In the genomic region with DNA sequence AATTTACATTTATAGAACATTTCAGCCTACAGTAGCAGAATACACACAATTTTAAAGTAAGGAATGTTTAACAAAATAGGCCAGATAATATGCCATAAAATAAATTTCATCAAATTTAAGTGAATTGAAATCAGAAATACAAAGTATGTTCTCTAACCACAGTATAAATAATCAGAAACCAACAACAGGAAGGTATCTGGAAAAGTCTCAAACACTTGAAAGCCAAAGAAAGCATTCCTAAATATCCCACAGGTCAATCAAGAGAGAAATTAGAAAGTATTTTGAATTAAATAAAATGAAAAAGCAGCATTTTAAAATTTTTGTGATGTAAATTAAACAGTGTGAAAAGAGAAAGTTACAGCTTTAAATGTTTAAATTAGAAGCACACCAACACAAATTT, we compare ENCODE assay signal across 23 cellular contexts.
A peak's percentile ranks its signal among the peaks of the same experiment; 100 is the strongest.
DNase-seq lines count a peak whose midpoint lies in the region; ATAC-seq, FAIRE-seq and TF ChIP-seq lines count a peak whose summit lies in the region.
"Had no signal": no experiment of that assay in that cellular context is flagged by ENCODE, and none has a peak within 500 bp of the region (broad histone marks: within the 10 kb centered on the region; RNA-seq: fewer than 3 reads in every experiment).

No MANE protein-coding gene starts in this region.

- peaks cover 16% of the 10 kb centered on the region; the same call in 1 of the 2 replicates for H3K36me3 ChIP-seq in GM23338 (ENCODE audit: insufficient read depth)
- H3K36me3 ChIP-seq in astrocyte (ENCODE audit: insufficient read depth, low read length), result no peaks in the 10 kb centered on the region
- H3K36me3 ChIP-seq: BLaER1 treated with 17β-estradiol and CSF1 and Interleukin-3, amounts not matched to agents 10 nM and 100 nM had no signal

- H3K9ac ChIP-seq in astrocyte (ENCODE audit: low read length), result no peak overlapping the region
- H3K9ac ChIP-seq: BLaER1 treated with 17β-estradiol and CSF1 and Interleukin-3, amounts not matched to agents 10 nM and 100 nM had no signal

- FAIRE-seq in astrocyte (lab: Jason Lieb, UNC), result no peak
- FAIRE-seq: A549, D721Med, G401.6, GM12891, GM19239 had no signal

- no peak for TF ChIP-seq CTCF in GM23338 (conservative IDR thresholded peaks at IDR 0.05; ENCODE audit: low read depth in 2 of 2)
- no peak for TF ChIP-seq CTCF in astrocyte (IDR thresholded peaks at IDR 0.05; ENCODE audit: insufficient read depth, low read depth, low read length)
- no peak for TF ChIP-seq CTCF in choroid plexus epithelial cell (conservative IDR thresholded peaks at IDR 0.05; ENCODE audit: low read depth, low read length)

- intact Hi-C loops in cardiac septum (cut with DNase I), result no loop called here

- H3K4me3 Mint-ChIP-seq in GM23338, result no peak overlapping the region
- no peak overlapping the region for H3K4me3 Mint-ChIP-seq in astrocyte (ENCODE audit: unreplicated experiment)
- H3K4me3 Mint-ChIP-seq: B cell; CD4-positive, alpha-beta T cell; CD8-positive, alpha-beta T cell had no signal

- H3K27ac Mint-ChIP-seq in GM23338, result peak overlapping the region; percentile 36; the same call in 1 of the 2 replicates
- no peak overlapping the region for H3K27ac Mint-ChIP-seq in astrocyte (ENCODE audit: unreplicated experiment)
- H3K27ac Mint-ChIP-seq: B cell; CD4-positive, alpha-beta T cell; CD8-positive, alpha-beta T cell had no signal

- H3K4me1 Mint-ChIP-seq in GM23338 (peaks cover 11% of the 10 kb centered on the region; the same call in 2 of the 3 replicates), astrocyte (ENCODE audit: low read depth, unreplicated experiment) (peaks cover 5% of the 10 kb centered on the region)
- H3K4me1 Mint-ChIP-seq: B cell had no signal

- DNase-seq in GM23338 (ENCODE audit: low spot score) (no peak), astrocyte (ENCODE audit: low read depth) (peak; percentile 53), astrocyte of the hippocampus (ENCODE audit: low read depth, low spot score) (peak; percentile 65), choroid plexus epithelial cell (ENCODE audit: low read depth) (peak; percentile 15), anterior cingulate cortex (lab: John Stamatoyannopoulos, UW) (no peak), pons (ENCODE audit: low spot score) (no peak), cardiac septum (ENCODE audit: low spot score) (no peak)
- DNase-seq: AML-193; Caco-2; Calu3; CD4-positive, alpha-beta T cell; CD8-positive, alpha-beta T cell; DMS79 treated with DMSO at 0.1 percent for 48 hours; GF-D8 had no signal

- peaks cover 8% of the 10 kb centered on the region for H3K27me3 Mint-ChIP-seq in GM23338 (ENCODE audit: insufficient read depth, low read depth, poor library complexity)
- no peaks in the 10 kb centered on the region for H3K27me3 Mint-ChIP-seq in astrocyte (ENCODE audit: low read depth, unreplicated experiment)
- H3K27me3 Mint-ChIP-seq: B cell; CD4-positive, alpha-beta T cell had no signal

- peaks cover 5% of the 10 kb centered on the region for H3K9me2 ChIP-seq in GM23338 (ENCODE audit: insufficient read depth)

- H3F3A ChIP-seq in GM23338 (replicated peaks; ENCODE audit: low read depth), result no peaks in the 10 kb centered on the region

- H3K4me2 ChIP-seq in GM23338, result 0 out of 2 replicates have a peak overlapping the region, but pooled peaks have one; percentile 4
- H3K4me2 ChIP-seq in astrocyte (ENCODE audit: low read length), result no peak overlapping the region
- H3K4me2 ChIP-seq: A549; BLaER1 treated with 17β-estradiol and CSF1 and Interleukin-3, amounts not matched to agents 10 nM and 100 nM had no signal

- H3K27ac ChIP-seq in GM23338 (ENCODE audit: low read depth) (peak overlapping the region; percentile 51; the same call in 1 of the 2 replicates), astrocyte (ENCODE audit: low read depth, low read length) (no peak overlapping the region)
- H3K27ac ChIP-seq: A549; BLaER1 treated with 17β-estradiol and CSF1 and Interleukin-3, amounts not matched to agents 10 nM and 100 nM; C4-2B had no signal

- H3K9me3 Mint-ChIP-seq in GM23338, result peaks cover 56% of the 10 kb centered on the region
- H3K9me3 Mint-ChIP-seq in astrocyte (ENCODE audit: unreplicated experiment), result peaks cover 6% of the 10 kb centered on the region

- H3K4me3 ChIP-seq in GM23338 (no peak overlapping the region), astrocyte (ENCODE audit: insufficient read depth, low read depth, low read length) (no peak overlapping the region), choroid plexus epithelial cell (ENCODE audit: low read depth, low read length) (no peak overlapping the region)
- H3K4me3 ChIP-seq: A549; BLaER1 treated with 17β-estradiol and CSF1 and Interleukin-3, amounts not matched to agents 10 nM and 100 nM had no signal

- no peak overlapping the region for H2AFZ ChIP-seq in GM23338
- H2AFZ ChIP-seq in astrocyte (ENCODE audit: low read depth, low read length), result no peak overlapping the region

- no peaks in the 10 kb centered on the region for H3K79me2 ChIP-seq in GM23338 (replicated peaks; ENCODE audit: insufficient read depth)
- H3K79me2 ChIP-seq in astrocyte (ENCODE audit: insufficient read depth, low read length), result no peaks in the 10 kb centered on the region

- H3K27me3 ChIP-seq in GM23338 (ENCODE audit: insufficient read depth) (no peaks in the 10 kb centered on the region), astrocyte (ENCODE audit: insufficient read depth, low read length) (no peaks in the 10 kb centered on the region)
- H3K27me3 ChIP-seq: BLaER1 treated with 17β-estradiol and CSF1 and Interleukin-3, amounts not matched to agents 10 nM and 100 nM had no signal

- H3K4me1 ChIP-seq in GM23338 (ENCODE audit: insufficient read depth) (peaks cover 18% of the 10 kb centered on the region), astrocyte (ENCODE audit: insufficient read depth, low read length) (peaks cover 6% of the 10 kb centered on the region)
- H3K4me1 ChIP-seq: A549; BLaER1 treated with 17β-estradiol and CSF1 and Interleukin-3, amounts not matched to agents 10 nM and 100 nM had no signal

- H3K36me3 Mint-ChIP-seq in GM23338 (ENCODE audit: low read depth), result peaks cover 70% of the 10 kb centered on the region
- H3K36me3 Mint-ChIP-seq in astrocyte (ENCODE audit: low read depth, unreplicated experiment), result no peaks in the 10 kb centered on the region
- H3K36me3 Mint-ChIP-seq: CD8-positive, alpha-beta T cell had no signal

- H3K9me3 ChIP-seq in astrocyte (ENCODE audit: insufficient read depth, low read depth, low read length), result no peaks in the 10 kb centered on the region
- H3K9me3 ChIP-seq: A549 had no signal

- H4K20me1 ChIP-seq in GM23338 (replicated peaks; ENCODE audit: insufficient read depth) (no peaks in the 10 kb centered on the region), astrocyte (ENCODE audit: insufficient read depth, low read length) (no peaks in the 10 kb centered on the region)
- H4K20me1 ChIP-seq: BLaER1 treated with 17β-estradiol and CSF1 and Interleukin-3, amounts not matched to agents 10 nM and 100 nM had no signal

- ATAC-seq in GM23338 (no peak), HG03280 (IDR thresholded peaks at IDR 0.05; ENCODE audit: unreplicated experiment) (no peak)
- ATAC-seq: A549; CD8-positive, alpha-beta T cell had no signal

TF ChIP-seq in GM23338, 12 proteins besides CTCF, POLR2A, EP300 and RAD21 (continues in another document):
- TF ChIP-seq ZNF331 (CRISPR knock-in tag; IDR thresholded peaks at IDR 0.05; ENCODE audit: low read depth), result no peak

Comparison
In these comparisons a context has a peak if more than half of its experiments do, and no peak if none do; other contexts are left out.
1. DNase-seq: peak in astrocyte (single experiment), astrocyte of the hippocampus (single experiment) and choroid plexus epithelial cell (single experiment); none in GM23338 (single experiment), anterior cingulate cortex (0 of 58), pons (single experiment) and cardiac septum (single experiment).